In the genomic region with DNA sequence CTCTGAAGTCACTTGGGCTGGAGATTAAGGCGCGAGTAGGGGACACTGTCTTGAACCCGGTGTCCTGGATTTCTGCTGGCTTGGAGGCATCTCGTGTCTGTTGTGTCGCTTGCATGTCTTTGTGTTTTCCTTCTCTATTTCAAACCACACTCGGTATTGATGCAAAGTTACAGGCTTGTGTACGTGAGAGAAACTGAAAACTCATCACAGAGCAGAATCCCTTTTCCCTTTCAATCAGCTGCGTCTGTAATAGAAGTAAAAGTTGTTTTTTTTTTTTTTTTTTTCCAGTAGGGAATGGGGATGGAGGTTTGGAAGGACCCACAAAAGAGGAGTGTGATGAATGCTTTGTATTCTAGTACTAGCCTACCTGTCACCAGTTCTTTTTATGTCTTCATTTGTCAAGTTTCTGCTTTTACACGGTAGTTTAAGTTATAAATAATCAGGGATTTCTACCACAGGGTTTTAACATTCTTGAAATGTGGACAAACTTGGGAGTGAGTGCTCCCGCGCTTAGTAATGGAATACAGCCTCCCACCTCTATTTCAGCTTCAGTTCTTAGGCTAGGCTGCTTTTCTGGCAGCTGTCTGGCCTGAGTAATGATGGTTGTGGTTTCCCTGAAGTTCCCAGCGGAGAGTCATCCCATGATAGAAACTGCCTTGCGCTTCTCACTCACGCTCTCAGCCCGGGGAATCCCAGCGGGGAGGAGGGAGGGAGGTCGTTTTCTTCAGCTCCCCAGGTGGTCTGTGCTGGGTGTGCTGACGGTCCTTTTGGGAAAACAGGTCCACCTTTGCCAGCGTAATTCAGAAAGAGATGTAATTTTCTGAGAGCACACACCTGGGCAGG, we compare ENCODE assay signal across 1 cellular context.
A peak's percentile ranks its signal among the peaks of the same experiment; 100 is the strongest.
TF ChIP-seq lines count a peak whose summit lies in the region.

No MANE protein-coding gene starts in this region.

TF ChIP-seq in GM12878, 131 proteins besides CTCF, POLR2A, EP300 and RAD21 (continued from another document):
- TF ChIP-seq ZNF592 (IDR thresholded peaks at IDR 0.05) (no peak), USF2 (IDR thresholded peaks at IDR 0.05; ENCODE audit: borderline replicate concordance, low read depth, low read length) (no peak), ASH2L (IDR thresholded peaks at IDR 0.05; ENCODE audit: borderline replicate concordance, low read depth) (no peak), TCF7 (IDR thresholded peaks at IDR 0.05; ENCODE audit: borderline replicate concordance) (peak; percentile 33; the same call in 1 of the 2 replicates), BACH1 (IDR thresholded peaks at IDR 0.05; ENCODE audit: borderline replicate concordance) (no peak; the same call in 1 of the 2 replicates), KLF5 (IDR thresholded peaks at IDR 0.05; ENCODE audit: partially characterized antibody) (no peak), NR2C1 (IDR thresholded peaks at IDR 0.05) (no peak), REST (IDR thresholded peaks at IDR 0.05; ENCODE audit: low read depth, low read length) (no peak; the same call in 1 of the 2 replicates), YY1 (IDR thresholded peaks at IDR 0.05; ENCODE audit: low read depth, low read length) (no peak), ZNF217 (IDR thresholded peaks at IDR 0.05) (no peak), TAF1 (IDR thresholded peaks at IDR 0.05; ENCODE audit: borderline replicate concordance, low read depth, low read length) (peak; percentile 63; the same call in 1 of the 2 replicates), NRF1 (conservative IDR thresholded peaks at IDR 0.05; ENCODE audit: low read depth, low read length) (no peak), ZNF384 (IDR thresholded peaks at IDR 0.05; ENCODE audit: borderline replicate concordance, low read depth, low read length) (no peak), WRNIP1 (IDR thresholded peaks at IDR 0.05; ENCODE audit: borderline replicate concordance, low read depth, low read length) (no peak), SMARCA5 (IDR thresholded peaks at IDR 0.05) (no peak; the same call in 1 of the 2 replicates), SUZ12 (IDR thresholded peaks at IDR 0.05; ENCODE audit: unreplicated experiment) (no peak)
- TF ChIP-seq, protein P1, sequence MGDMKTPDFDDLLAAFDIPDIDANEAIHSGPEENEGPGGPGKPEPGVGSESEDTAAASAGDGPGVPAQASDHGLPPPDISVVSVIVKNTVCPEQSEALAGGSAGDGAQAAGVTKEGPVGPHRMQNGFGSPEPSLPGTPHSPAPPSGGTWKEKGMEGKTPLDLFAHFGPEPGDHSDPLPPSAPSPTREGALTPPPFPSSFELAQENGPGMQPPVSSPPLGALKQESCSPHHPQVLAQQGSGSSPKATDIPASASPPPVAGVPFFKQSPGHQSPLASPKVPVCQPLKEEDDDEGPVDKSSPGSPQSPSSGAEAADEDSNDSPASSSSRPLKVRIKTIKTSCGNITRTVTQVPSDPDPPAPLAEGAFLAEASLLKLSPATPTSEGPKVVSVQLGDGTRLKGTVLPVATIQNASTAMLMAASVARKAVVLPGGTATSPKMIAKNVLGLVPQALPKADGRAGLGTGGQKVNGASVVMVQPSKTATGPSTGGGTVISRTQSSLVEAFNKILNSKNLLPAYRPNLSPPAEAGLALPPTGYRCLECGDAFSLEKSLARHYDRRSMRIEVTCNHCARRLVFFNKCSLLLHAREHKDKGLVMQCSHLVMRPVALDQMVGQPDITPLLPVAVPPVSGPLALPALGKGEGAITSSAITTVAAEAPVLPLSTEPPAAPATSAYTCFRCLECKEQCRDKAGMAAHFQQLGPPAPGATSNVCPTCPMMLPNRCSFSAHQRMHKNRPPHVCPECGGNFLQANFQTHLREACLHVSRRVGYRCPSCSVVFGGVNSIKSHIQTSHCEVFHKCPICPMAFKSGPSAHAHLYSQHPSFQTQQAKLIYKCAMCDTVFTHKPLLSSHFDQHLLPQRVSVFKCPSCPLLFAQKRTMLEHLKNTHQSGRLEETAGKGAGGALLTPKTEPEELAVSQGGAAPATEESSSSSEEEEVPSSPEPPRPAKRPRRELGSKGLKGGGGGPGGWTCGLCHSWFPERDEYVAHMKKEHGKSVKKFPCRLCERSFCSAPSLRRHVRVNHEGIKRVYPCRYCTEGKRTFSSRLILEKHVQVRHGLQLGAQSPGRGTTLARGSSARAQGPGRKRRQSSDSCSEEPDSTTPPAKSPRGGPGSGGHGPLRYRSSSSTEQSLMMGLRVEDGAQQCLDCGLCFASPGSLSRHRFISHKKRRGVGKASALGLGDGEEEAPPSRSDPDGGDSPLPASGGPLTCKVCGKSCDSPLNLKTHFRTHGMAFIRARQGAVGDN (IDR thresholded peaks at IDR 0.05) = no peak
- TF ChIP-seq, protein P2, sequence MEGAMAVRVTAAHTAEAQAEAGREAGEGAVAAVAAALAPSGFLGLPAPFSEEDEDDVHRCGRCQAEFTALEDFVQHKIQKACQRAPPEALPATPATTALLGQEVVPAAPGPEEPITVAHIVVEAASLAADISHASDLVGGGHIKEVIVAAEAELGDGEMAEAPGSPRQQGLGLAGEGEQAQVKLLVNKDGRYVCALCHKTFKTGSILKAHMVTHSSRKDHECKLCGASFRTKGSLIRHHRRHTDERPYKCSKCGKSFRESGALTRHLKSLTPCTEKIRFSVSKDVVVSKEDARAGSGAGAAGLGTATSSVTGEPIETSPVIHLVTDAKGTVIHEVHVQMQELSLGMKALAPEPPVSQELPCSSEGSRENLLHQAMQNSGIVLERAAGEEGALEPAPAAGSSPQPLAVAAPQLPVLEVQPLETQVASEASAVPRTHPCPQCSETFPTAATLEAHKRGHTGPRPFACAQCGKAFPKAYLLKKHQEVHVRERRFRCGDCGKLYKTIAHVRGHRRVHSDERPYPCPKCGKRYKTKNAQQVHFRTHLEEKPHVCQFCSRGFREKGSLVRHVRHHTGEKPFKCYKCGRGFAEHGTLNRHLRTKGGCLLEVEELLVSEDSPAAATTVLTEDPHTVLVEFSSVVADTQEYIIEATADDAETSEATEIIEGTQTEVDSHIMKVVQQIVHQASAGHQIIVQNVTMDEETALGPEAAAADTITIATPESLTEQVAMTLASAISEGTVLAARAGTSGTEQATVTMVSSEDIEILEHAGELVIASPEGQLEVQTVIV (IDR thresholded peaks at IDR 0.05; ENCODE audit: borderline replicate concordance, partially characterized antibody) = no peak
- TF ChIP-seq, protein P3, sequence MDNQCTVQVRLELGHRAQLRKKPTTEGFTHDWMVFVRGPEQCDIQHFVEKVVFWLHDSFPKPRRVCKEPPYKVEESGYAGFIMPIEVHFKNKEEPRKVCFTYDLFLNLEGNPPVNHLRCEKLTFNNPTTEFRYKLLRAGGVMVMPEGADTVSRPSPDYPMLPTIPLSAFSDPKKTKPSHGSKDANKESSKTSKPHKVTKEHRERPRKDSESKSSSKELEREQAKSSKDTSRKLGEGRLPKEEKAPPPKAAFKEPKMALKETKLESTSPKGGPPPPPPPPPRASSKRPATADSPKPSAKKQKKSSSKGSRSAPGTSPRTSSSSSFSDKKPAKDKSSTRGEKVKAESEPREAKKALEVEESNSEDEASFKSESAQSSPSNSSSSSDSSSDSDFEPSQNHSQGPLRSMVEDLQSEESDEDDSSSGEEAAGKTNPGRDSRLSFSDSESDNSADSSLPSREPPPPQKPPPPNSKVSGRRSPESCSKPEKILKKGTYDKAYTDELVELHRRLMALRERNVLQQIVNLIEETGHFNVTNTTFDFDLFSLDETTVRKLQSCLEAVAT (IDR thresholded peaks at IDR 0.05) = peak; percentile 36; the same call in 1 of the 2 replicates
TF ChIP-seq in GM12878: peak in this region for 49.
